Comparison of ENCODE assay signal across 8 cellular contexts in the genomic region with DNA sequence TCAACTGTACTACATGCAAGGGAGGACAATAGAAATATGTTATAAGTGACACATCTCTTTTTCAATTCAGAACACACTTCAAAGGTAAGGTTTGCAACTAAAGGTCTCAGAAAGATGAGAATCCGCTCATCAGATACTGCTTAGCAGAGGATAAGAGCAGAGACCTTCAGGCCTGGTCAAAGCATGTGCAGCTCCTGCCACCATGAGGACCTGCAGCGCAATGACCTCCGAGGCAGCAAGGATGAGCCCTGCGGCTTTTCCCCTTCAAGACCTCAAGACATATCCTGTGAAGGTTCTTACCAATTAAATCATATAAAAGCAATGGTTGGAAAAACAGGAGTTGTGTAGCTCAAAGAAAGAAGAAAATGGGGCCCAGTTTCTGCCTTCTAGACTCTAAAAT.
DNase-seq lines count a peak whose midpoint lies in the region; ATAC-seq and TF ChIP-seq lines count a peak whose summit lies in the region.
"Had no signal": no experiment of that assay in that cellular context is flagged by ENCODE, and none has a peak within 500 bp of the region (broad histone marks: within the 10 kb centered on the region; RNA-seq: fewer than 3 reads in every experiment).

No MANE protein-coding gene starts in this region.

- H3K27me3 Mint-ChIP-seq in activated naive CD4-positive, alpha-beta T cell treated with anti-CD3 and anti-CD28 coated beads, Interleukin-2, amount 10 ng/mL, durations not matched to agents 7 days and 5 days = no peaks in the 10 kb centered on the region

- peaks cover 4% of the 10 kb centered on the region for H3K9me3 Mint-ChIP-seq in activated naive CD4-positive, alpha-beta T cell treated with anti-CD3 and anti-CD28 coated beads, Interleukin-2, amount 10 ng/mL, durations not matched to agents 7 days and 5 days

- no peaks in the 10 kb centered on the region for H4K20me1 ChIP-seq in KMS-11 (ENCODE audit: insufficient read depth)

- H2BK120ac ChIP-seq in neuronal stem cell (ENCODE audit: low read depth, low read length) = no peak overlapping the region

- H3K18ac ChIP-seq in neuronal stem cell (ENCODE audit: low read length) = no peak overlapping the region

- H3K27ac ChIP-seq in KMS-11 (no peak overlapping the region), neuronal stem cell (replicated peaks; ENCODE audit: low read length) (no peak overlapping the region)

- H3K36me3 Mint-ChIP-seq in activated naive CD4-positive, alpha-beta T cell treated with anti-CD3 and anti-CD28 coated beads, Interleukin-2, amount 10 ng/mL, durations not matched to agents 7 days and 5 days = no peaks in the 10 kb centered on the region

- H3K79me2 ChIP-seq in KMS-11 (ENCODE audit: insufficient read depth, low read depth) = no peaks in the 10 kb centered on the region

- no peak overlapping the region for H3K23ac ChIP-seq in neuronal stem cell (ENCODE audit: low read depth, low read length, poor library complexity)

- H3K14ac ChIP-seq in neuronal stem cell (ENCODE audit: low read length) = no peak overlapping the region

- H3K4ac ChIP-seq in neuronal stem cell (ENCODE audit: low read length) = no peak overlapping the region

- H3K4me1 Mint-ChIP-seq in activated naive CD4-positive, alpha-beta T cell treated with anti-CD3 and anti-CD28 coated beads, Interleukin-2, amount 10 ng/mL, durations not matched to agents 7 days and 5 days = no peaks in the 10 kb centered on the region

- CTCF ChIA-PET in activated naive CD4-positive, alpha-beta T cell treated with anti-CD3 and anti-CD28 coated beads, Interleukin-2, amount 10 ng/mL, durations not matched to agents 7 days and 5 days (lab: Charles Lee) = interaction anchor here (0.6 kb wide), 1 partner anchor 62 kb away, joined by 3 read pairs; no protein-coding TSS in a partner anchor

- no peak overlapping the region for H3K4me3 Mint-ChIP-seq in activated naive CD4-positive, alpha-beta T cell treated with anti-CD3 and anti-CD28 coated beads, Interleukin-2, amount 10 ng/mL, durations not matched to agents 7 days and 5 days

- no peak for ATAC-seq in GM18909 (IDR thresholded peaks at IDR 0.05; ENCODE audit: poor library complexity, unreplicated experiment)
- ATAC-seq: activated naive CD4-positive, alpha-beta T cell treated with anti-CD3 and anti-CD28 coated beads, Interleukin-2, amount 50 U/mL, for 72 hours had no signal

- no CpG with 5 or more reads among the region's 4 CpGs for WGBS in neuronal stem cell (ENCODE audit: extremely low coverage in 2 of 2, insufficient read length in 2 of 2, insufficient replicate concordance in 1 of 2), 2 donors

- H3K36me3 ChIP-seq in KMS-11 (ENCODE audit: insufficient read depth) (no peaks in the 10 kb centered on the region), neuronal stem cell (replicated peaks in 1 of 2; ENCODE audit: control insufficient read depth in 2 of 2, insufficient read depth in 2 of 2, low read length in 2 of 2) (no peaks in the 10 kb centered on the region)

- H3K79me1 ChIP-seq in neuronal stem cell (ENCODE audit: low read depth, low read length) = no peaks in the 10 kb centered on the region

- H3K4me3 ChIP-seq in KMS-11 (IDR thresholded peaks at IDR 0.05; ENCODE audit: insufficient read depth, low read depth, low read length) = no peak overlapping the region
- no peak overlapping the region for H3K4me3 ChIP-seq in neuronal stem cell (ENCODE audit: low read length in 2 of 2)

- peak; percentile 44; the same call in 1 of the 2 replicates for TF ChIP-seq CTCF in GM12874 (IDR thresholded peaks at IDR 0.05; ENCODE audit: insufficient read depth, low read depth, low read length)
- 0 out of 2 replicates have a peak, but pooled peaks have one; percentile 20 for TF ChIP-seq CTCF in KMS-11 (conservative IDR thresholded peaks at IDR 0.05; ENCODE audit: low read depth, low read length)

- no peaks in the 10 kb centered on the region for H3K4me1 ChIP-seq in KMS-11 (ENCODE audit: low read depth, poor library complexity, severe bottlenecking)
- no peaks in the 10 kb centered on the region for H3K4me1 ChIP-seq in neuronal stem cell (ENCODE audit: control insufficient read depth in 2 of 2, insufficient read depth in 1 of 2, low read depth in 1 of 2, low read length in 2 of 2)

- no peak overlapping the region for H2AFZ ChIP-seq in KMS-11 (ENCODE audit: low read depth)
- H2AFZ ChIP-seq in neuronal stem cell (ENCODE audit: low read length) = no peak overlapping the region

- H3K27ac Mint-ChIP-seq in activated naive CD4-positive, alpha-beta T cell treated with anti-CD3 and anti-CD28 coated beads, Interleukin-2, amount 10 ng/mL, durations not matched to agents 7 days and 5 days = no peak overlapping the region
- H3K27ac Mint-ChIP-seq: activated naive CD4-positive, alpha-beta T cell treated with anti-CD3 and anti-CD28 coated beads, Interleukin-2, amount 50 U/mL, for 72 hours had no signal

- no peak overlapping the region for H2AK5ac ChIP-seq in neuronal stem cell (ENCODE audit: low read depth, low read length)

- H2BK15ac ChIP-seq in neuronal stem cell (ENCODE audit: low read length) = no peak overlapping the region

- no peak overlapping the region for H3K4me2 ChIP-seq in KMS-11
- H3K4me2 ChIP-seq in neuronal stem cell (ENCODE audit: insufficient read depth, low read length, poor library complexity, severe bottlenecking) = no peak overlapping the region

- peak; percentile 27 for DNase-seq in UCSD-AML1 (lab: John Stamatoyannopoulos, UW; ENCODE audit: unreplicated experiment)
- peak; percentile 9 for DNase-seq in neuronal stem cell (ENCODE audit: low spot score)
- DNase-seq in AG08396 (ENCODE audit: low spot score) = no peak
- no peak for DNase-seq in activated naive CD4-positive, alpha-beta T cell treated with anti-CD3 and anti-CD28 coated beads, Interleukin-2, amount 10 ng/mL, durations not matched to agents 7 days and 5 days

- H4K91ac ChIP-seq in neuronal stem cell (ENCODE audit: low read depth, low read length, poor library complexity) = no peak overlapping the region

- no peak overlapping the region for H4K8ac ChIP-seq in neuronal stem cell (ENCODE audit: low read depth, low read length)

- no peak overlapping the region for H2BK5ac ChIP-seq in neuronal stem cell (ENCODE audit: low read length)

- H3K9me3 ChIP-seq in neuronal stem cell (replicated peaks in 1 of 2; ENCODE audit: control insufficient read depth in 2 of 2, insufficient read depth in 1 of 2, low read depth in 1 of 2, low read length in 2 of 2) = peaks cover 0 to 3% of the 10 kb centered on the region in 2 donors

- H3K9ac ChIP-seq in KMS-11 (no peak overlapping the region), neuronal stem cell (ENCODE audit: low read depth, low read length, poor library complexity) (no peak overlapping the region)

- no peak overlapping the region for H2BK12ac ChIP-seq in neuronal stem cell (ENCODE audit: low read length)

- H3K27me3 ChIP-seq in KMS-11 (ENCODE audit: insufficient read depth, low read depth) (no peaks in the 10 kb centered on the region), neuronal stem cell (ENCODE audit: control insufficient read depth in 3 of 3, insufficient read depth in 3 of 3, low read depth in 1 of 3, low read length in 3 of 3) (no peaks in the 10 kb centered on the region)

Comparison
In these comparisons a context has a peak if more than half of its experiments do, and no peak if none do; other contexts are left out.
1. DNase-seq: peak in UCSD-AML1 (single experiment) and neuronal stem cell (single experiment); none in AG08396 (single experiment) and activated naive CD4-positive, alpha-beta T cell treated with anti-CD3 and anti-CD28 coated beads, Interleukin-2, amount 10 ng/mL, durations not matched to agents 7 days and 5 days (single experiment).